Comparison of ENCODE assay signal across 18 cellular contexts in the genomic region with DNA sequence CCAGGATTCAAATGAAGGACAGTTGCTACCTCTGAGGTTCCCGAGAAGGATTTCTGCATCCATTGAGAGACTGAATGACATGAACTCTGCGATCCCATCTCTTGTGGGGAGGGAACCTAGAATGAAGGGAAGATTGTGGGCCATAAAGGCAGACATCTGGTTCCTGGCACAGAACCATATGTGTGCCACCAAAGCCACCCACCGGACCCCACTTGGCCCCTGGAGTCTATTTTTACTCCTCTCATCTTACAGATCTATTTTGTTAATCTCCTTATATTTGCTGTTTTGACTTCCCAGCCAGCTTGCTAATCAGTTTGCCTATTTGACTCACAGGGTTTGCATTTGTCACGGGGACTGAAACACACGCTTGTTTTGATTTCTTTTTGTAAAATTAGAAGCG. TPM values are rescaled to one million over a fixed set of nuclear protein-coding genes. Genes with fewer than 3 reads are reported as not detected.
A peak's percentile ranks its signal among the peaks of the same experiment; 100 is the strongest.
DNase-seq lines count a peak whose midpoint lies in the region; FAIRE-seq and TF ChIP-seq lines count a peak whose summit lies in the region.
"Had no signal": no experiment of that assay in that cellular context is flagged by ENCODE, and none has a peak within 500 bp of the region (broad histone marks: within the 10 kb centered on the region; RNA-seq: fewer than 3 reads in every experiment).

No MANE protein-coding gene starts in this region.

- 89 to 94% methylated on average over 6 of the region's 6 CpGs for whole genome bisulfite sequencing in endodermal cell (ENCODE audit: insufficient coverage in 1 of 2, insufficient read length in 1 of 2), 2 experiments

- H3K36me3 ChIP-seq in WERI-Rb-1 = no peaks in the 10 kb centered on the region
- H3K36me3 ChIP-seq in endodermal cell (ENCODE audit: control insufficient read depth, insufficient read depth, low read length) = no peaks in the 10 kb centered on the region
- H3K36me3 ChIP-seq: HAP-1, SJSA1 had no signal

- no peak for FAIRE-seq in RCC 7860 (lab: Jason Lieb, UNC)

- H3K27me3 Mint-ChIP-seq in endodermal cell (ENCODE audit: insufficient read depth) = peaks cover 91% of the 10 kb centered on the region

- H3K4me1 ChIP-seq in endodermal cell (ENCODE audit: control insufficient read depth, insufficient read depth, low read length) = no peaks in the 10 kb centered on the region
- H3K4me1 ChIP-seq: HAP-1, SJSA1 had no signal

- peak overlapping the region; percentile 27 for H3K27ac ChIP-seq in WERI-Rb-1
- no peak overlapping the region for H3K27ac ChIP-seq in endodermal cell (ENCODE audit: low read depth, low read length)
- H3K27ac ChIP-seq: RWPE1, SJSA1 had no signal

- TF ChIP-seq CTCF in WERI-Rb-1 (IDR thresholded peaks at IDR 0.05; ENCODE audit: low read depth, low read length) (no peak), fibroblast of the aortic adventitia (IDR thresholded peaks at IDR 0.05; ENCODE audit: insufficient read depth, low read length) (no peak), endodermal cell (conservative IDR thresholded peaks at IDR 0.05) (no peak)

- no peak overlapping the region for H3K27ac Mint-ChIP-seq in endodermal cell
- H3K27ac Mint-ChIP-seq: CD4-positive, alpha-beta T cell had no signal

- no peaks in the 10 kb centered on the region for H3K9me3 Mint-ChIP-seq in endodermal cell
- H3K9me3 Mint-ChIP-seq: CD4-positive, alpha-beta T cell had no signal

- in situ Hi-C loops in ACHN (cut with HindIII; ENCODE audit: low pct_ligation_motif_present, low pct_unique_long_range_greater_than_20kb, low sequenced_read_pairs) = no loop called here

- no peaks in the 10 kb centered on the region for H3K36me3 Mint-ChIP-seq in endodermal cell (ENCODE audit: low read depth)

- DNase-seq in D341Med (ENCODE audit: low spot score) (peak; percentile 56), NCI-H524 treated with DMSO at 0.1 percent for 48 hours (lab: John Stamatoyannopoulos, UW) (peak; percentile 94), WERI-Rb-1 (peak; percentile 67), fibroblast of the aortic adventitia (ENCODE audit: low read depth) (peak; percentile 23), RCC 7860 (ENCODE audit: low spot score) (no peak), MV-4-11 (lab: John Stamatoyannopoulos, UW) (no peak), endodermal cell (no peak), ACHN (no peak)
- DNase-seq: CD4-positive, alpha-beta T cell; NCI-H1417; NCI-H187 treated with DMSO at 0.1 percent for 48 hours; NK-92 treated with Interleukin-12 subunit alpha and Interleukin-12 subunit beta, amount 100 ng/mL, for 24 hours had no signal

- H3K4me3 Mint-ChIP-seq in endodermal cell = no peak overlapping the region
- H3K4me3 Mint-ChIP-seq: CD4-positive, alpha-beta T cell had no signal

- no peaks in the 10 kb centered on the region for H3K9me3 ChIP-seq in WERI-Rb-1 (ENCODE audit: severe bottlenecking)
- no peaks in the 10 kb centered on the region for H3K9me3 ChIP-seq in endodermal cell (ENCODE audit: control insufficient read depth, low read length)
- H3K9me3 ChIP-seq: HAP-1, SJSA1 had no signal

- peak overlapping the region; percentile 15 for H3K4me3 ChIP-seq in WERI-Rb-1 (ENCODE audit: low read depth, low read length)
- H3K4me3 ChIP-seq in fibroblast of the aortic adventitia (ENCODE audit: low read depth, low read length) = no peak overlapping the region
- H3K4me3 ChIP-seq in endodermal cell (ENCODE audit: low read length) = no peak overlapping the region
- H3K4me3 ChIP-seq: HAP-1, SJSA1 had no signal

- H3K27me3 ChIP-seq in WERI-Rb-1 (ENCODE audit: insufficient read depth, low read depth, severe bottlenecking) (no peaks in the 10 kb centered on the region), endodermal cell (ENCODE audit: control insufficient read depth, insufficient read depth, low read length, poor library complexity, severe bottlenecking) (peaks cover 57% of the 10 kb centered on the region)
- H3K27me3 ChIP-seq: SJSA1 had no signal

- H3K9ac ChIP-seq in endodermal cell (ENCODE audit: extremely low read depth, low read length, poor library complexity, severe bottlenecking) = no peak overlapping the region

- peaks cover 37% of the 10 kb centered on the region for H3K4me1 Mint-ChIP-seq in endodermal cell

RNA-seq across cellular contexts. Expression of a gene that starts 7.3 kb away (rescaled TPM):
- total RNA-seq in fibroblast of the aortic adventitia (ENCODE audit: low replicate concordance) = 65.3 and 75.2 TPM in 2 replicates
- 1 to 10 TPM; 5.7 to 8.7 TPM for total RNA-seq in endodermal cell
- polyA plus RNA-seq in endodermal cell (2013, experiment 1 of 2) = 2.1 TPM
- 2.1 TPM for polyA plus RNA-seq in endodermal cell (2013, experiment 2 of 2)
- total RNA-seq: CD4-positive, alpha-beta T cell; LHCN-M2; NCI-H460; OCI-LY7 had no signal

Comparison
In these comparisons a context has a peak if more than half of its experiments do, and no peak if none do; other contexts are left out.
1. DNase-seq: peak in D341Med (single experiment), NCI-H524 treated with DMSO at 0.1 percent for 48 hours (single experiment), WERI-Rb-1 (single experiment) and fibroblast of the aortic adventitia (single experiment); none in RCC 7860 (single experiment), MV-4-11 (single experiment), endodermal cell (single experiment) and ACHN (single experiment).